11 cellular contexts compared by ENCODE assay signal in genomic region chr2:10814571-10815331, GRCh38. TPM values are rescaled to one million over a fixed set of nuclear protein-coding genes. Genes with fewer than 3 reads are reported as not detected.
DNase-seq lines count a peak whose midpoint lies in the region; ATAC-seq, FAIRE-seq and TF ChIP-seq lines count a peak whose summit lies in the region.
"Had no signal": no experiment of that assay in that cellular context is flagged by ENCODE, and none has a peak within 500 bp of the region (broad histone marks: within the 10 kb centered on the region; RNA-seq: fewer than 3 reads in every experiment).

No MANE protein-coding gene starts in this region.

- peaks cover 1% of the 10 kb centered on the region for H3K79me1 ChIP-seq in mesenchymal stem cell (replicated peaks; ENCODE audit: low read length, poor library complexity, severe bottlenecking)

- H3K79me2 ChIP-seq in HepG2 (ENCODE audit: insufficient read depth, low read length) = peaks cover 27% of the 10 kb centered on the region

- no peak overlapping the region for H2BK5ac ChIP-seq in mesenchymal stem cell (ENCODE audit: low read depth, low read length, poor library complexity, severe bottlenecking)

- no peak overlapping the region for H3K14ac ChIP-seq in mesenchymal stem cell (ENCODE audit: low read length in 2 of 2)

- H2BK120ac ChIP-seq in mesenchymal stem cell (ENCODE audit: low read depth, low read length) = no peak overlapping the region

- ATAC-seq in HepG2 (peak; percentile 18), right lobe of liver (no peak), HG03521 (IDR thresholded peaks at IDR 0.05; ENCODE audit: unreplicated experiment) (no peak), GM21786 (IDR thresholded peaks at IDR 0.05; ENCODE audit: unreplicated experiment) (no peak)

- CTCF ChIA-PET in HepG2 (lab: Yijun Ruan, JAX; ENCODE audit: low intra/inter-chr PET ratio, low total read pairs) = no interaction called here

- TF ChIP-seq EP300 in HepG2 (IDR thresholded peaks at IDR 0.05; ENCODE audit: low read depth in 2 of 2, low read length in 2 of 2) (no peak), HepG2 (CRISPR knock-in tag; IDR thresholded peaks at IDR 0.05; ENCODE audit: borderline replicate concordance) (no peak)

- H3K36me3 ChIP-seq in HepG2 (replicated peaks in 1 of 2; ENCODE audit: control insufficient read depth in 1 of 2, insufficient read depth in 2 of 2, low read length in 2 of 2) (no peaks in the 10 kb centered on the region), right lobe of liver (no peaks in the 10 kb centered on the region), mesenchymal stem cell (ENCODE audit: control insufficient read depth in 1 of 2, insufficient read depth in 2 of 2, low read depth in 1 of 2, low read length in 2 of 2) (no peaks in the 10 kb centered on the region)

- TF ChIP-seq POLR2A in HepG2 (IDR thresholded peaks at IDR 0.05; ENCODE audit: insufficient read depth in 1 of 2, low read depth in 2 of 2, low read length in 2 of 2) (no peak), right lobe of liver (IDR thresholded peaks at IDR 0.05) (no peak)

- peak overlapping the region; percentile 18 for H2AK5ac ChIP-seq in mesenchymal stem cell (ENCODE audit: low read length, severe bottlenecking)

- intact Hi-C loops in HepG2 (cut with micrococcal nuclease; ENCODE audit: unreplicated experiment) = no loop called here
- intact Hi-C loops in right lobe of liver (cut with DNase I) = no loop called here

- H3K4me3 ChIP-seq in HepG2 (replicated peaks in 1 of 3; ENCODE audit: insufficient read depth in 1 of 3, low read depth in 2 of 3, low read length in 3 of 3) = peak overlapping the region; percentile 31 to 70 (median 41)
- no peak overlapping the region for H3K4me3 ChIP-seq in right lobe of liver
- no peak overlapping the region for H3K4me3 ChIP-seq in mesenchymal stem cell (ENCODE audit: insufficient read depth in 1 of 2, low read depth in 1 of 2, low read length in 2 of 2)

- peak; percentile 86 for FAIRE-seq in HepG2 (lab: Jason Lieb, UNC)
- FAIRE-seq: TTC549 had no signal

- WGBS in HepG2 (ENCODE audit: low lambda C conversion rate) = 25% methylated on average over 14 of the region's 16 CpGs
- 55% methylated on average over 12 of the region's 16 CpGs for WGBS in right lobe of liver (ENCODE audit: insufficient coverage, low coverage, low lambda C conversion rate, missing lambda C conversion rate)
- WGBS in mesenchymal stem cell = 63% methylated on average over 16 of the region's 16 CpGs

- peak overlapping the region; percentile 57 for H3K9ac ChIP-seq in HepG2 (ENCODE audit: insufficient read depth, low read depth, low read length)
- H3K9ac ChIP-seq in mesenchymal stem cell (ENCODE audit: low read length) = peak overlapping the region; percentile 22

- in situ Hi-C loops in HepG2 (cut with HindIII; ENCODE audit: extremely low pct_ligation_motif_present, low pct_unique_long_range_greater_than_20kb) = no loop called here

- H4K20me1 ChIP-seq in HepG2 (ENCODE audit: insufficient read depth, low read length) = peaks cover 18% of the 10 kb centered on the region

- H3K4me1 ChIP-seq in HepG2 (ENCODE audit: insufficient read depth, low read length) = peaks cover 53% of the 10 kb centered on the region
- peaks cover 0 to 15% (median 7%) of the 10 kb centered on the region in 4 donors for H3K4me1 ChIP-seq in right lobe of liver
- H3K4me1 ChIP-seq in mesenchymal stem cell (ENCODE audit: control insufficient read depth, insufficient read depth, low read depth, low read length) = peaks cover 14% of the 10 kb centered on the region

- peak overlapping the region in 1 of 2 experiments; percentile 20 for H3K4ac ChIP-seq in mesenchymal stem cell (ENCODE audit: low read depth in 1 of 2, low read length in 2 of 2)

- H2BK12ac ChIP-seq in mesenchymal stem cell (ENCODE audit: low read length in 2 of 2) = no peak overlapping the region

- peak overlapping the region; percentile 98 for H4K8ac ChIP-seq in mesenchymal stem cell (ENCODE audit: low read length)

- BruUV-seq in HepG2 (replicated peaks; lab: Mats Ljungman, UMichigan) = no TSS peak

- peak overlapping the region; percentile 82 for H4K91ac ChIP-seq in mesenchymal stem cell (ENCODE audit: low read length)

- POLR2A ChIA-PET in HepG2 (lab: Yijun Ruan, JAX) = no interaction called here

- DNase-seq in HepG2 (ENCODE audit: low spot score) (peak; percentile 23), right lobe of liver (no peak), mesenchymal stem cell (no peak), SKM-1 (lab: John Stamatoyannopoulos, UW; ENCODE audit: unreplicated experiment) (no peak), A172 (ENCODE audit: low spot score) (no peak)
- DNase-seq: NCI-H1417 treated with DMSO at 0.1 percent for 48 hours; stimulated activated CD8-positive, alpha-beta memory T cell treated with anti-CD3 and anti-CD28 coated beads, Interleukin-4, amount 100 ng/mL, for 48 hours had no signal

- no peak overlapping the region for H2BK15ac ChIP-seq in mesenchymal stem cell (ENCODE audit: low read depth, poor library complexity, severe bottlenecking)

- no peaks in the 10 kb centered on the region for H3K9me3 ChIP-seq in HepG2 (ENCODE audit: low read length)
- H3K9me3 ChIP-seq in right lobe of liver = no peaks in the 10 kb centered on the region
- H3K9me3 ChIP-seq in mesenchymal stem cell (ENCODE audit: control insufficient read depth, low read length) = no peaks in the 10 kb centered on the region

- H3K27me3 ChIP-seq in HepG2 (ENCODE audit: control insufficient read depth in 1 of 2, insufficient read depth in 2 of 2, low read length in 2 of 2) (peaks cover 0 to 30% of the 10 kb centered on the region in 2 experiments; a peak in 3 of 5 replicates), right lobe of liver (no peaks in the 10 kb centered on the region), mesenchymal stem cell (ENCODE audit: control insufficient read depth in 1 of 2, insufficient read depth in 1 of 2, low read length in 2 of 2) (peaks cover 17 to 24% of the 10 kb centered on the region in 2 experiments)

- TF ChIP-seq CTCF in HepG2 (CRISPR knock-in tag; IDR thresholded peaks at IDR 0.05) = peak; percentile 57
- peak in 1 of 4 donors; percentile 18 for TF ChIP-seq CTCF in right lobe of liver (IDR thresholded peaks at IDR 0.05)
- peak; percentile 27; the same call in 1 of the 2 replicates for TF ChIP-seq CTCF in VCaP (conservative IDR thresholded peaks at IDR 0.05)

- H3K18ac ChIP-seq in mesenchymal stem cell (ENCODE audit: low read depth in 1 of 2, low read length in 2 of 2) = peak overlapping the region in 1 of 2 experiments; percentile 67

- H3K4me2 ChIP-seq in HepG2 (ENCODE audit: low read depth, low read length) (peak overlapping the region; percentile 94), mesenchymal stem cell (ENCODE audit: low read length, poor library complexity, severe bottlenecking) (no peak overlapping the region)

- no peak overlapping the region for H3K23ac ChIP-seq in mesenchymal stem cell (ENCODE audit: low read length in 2 of 2)

- peak overlapping the region; percentile 30 for H3K27ac ChIP-seq in HepG2 (ENCODE audit: extremely low read length, insufficient read depth, low read length)
- peak overlapping the region in 1 of 3 donors; percentile 1 for H3K27ac ChIP-seq in right lobe of liver
- H3K27ac ChIP-seq in VCaP = no peak overlapping the region
- H3K27ac ChIP-seq in mesenchymal stem cell (ENCODE audit: low read length, poor library complexity, severe bottlenecking) = no peak overlapping the region

- TF ChIP-seq RAD21 in HepG2 (CRISPR knock-in tag; IDR thresholded peaks at IDR 0.05) = no peak

- H2AFZ ChIP-seq in HepG2 (ENCODE audit: low read length) (peak overlapping the region; percentile 96), mesenchymal stem cell (ENCODE audit: low read depth, low read length) (peak overlapping the region; percentile 90)

TF ChIP-seq in HepG2, 621 proteins besides CTCF, POLR2A, EP300 and RAD21 (continues in another document):
- TF ChIP-seq PCBP2 (optimal IDR thresholded peaks at IDR 0.05; ENCODE audit: low read depth, low read length, poor library complexity, severe bottlenecking) = no peak

RNA-seq across cellular contexts. Expression of gene PDIA6, which starts 2.2 kb away (rescaled TPM):
- total RNA-seq in HepG2 (2016; rRNA removed; fragmentation: Illumina TruSeq; extraction: Trizol) = 318 and 642 TPM in 2 replicates
- total RNA-seq in HepG2 (2016; cell fraction: cytosol; rRNA removed; fragmentation: Illumina TruSeq; extraction: Trizol; ENCODE audit: low read depth) = 56.1 and 61.3 TPM in 2 replicates
- 300 and 675 TPM in 2 replicates for total RNA-seq in HepG2 (2016; cell fraction: insoluble cytoplasmic fraction; rRNA removed; fragmentation: Illumina TruSeq; extraction: Trizol)
- total RNA-seq in HepG2 (2016; cell fraction: membrane; rRNA removed; fragmentation: Illumina TruSeq; extraction: Trizol) = 124 and 135 TPM in 2 replicates
- 502 and 568 TPM in 2 replicates for total RNA-seq in HepG2 (2016; cell fraction: nucleus; rRNA removed; fragmentation: Illumina TruSeq; extraction: Trizol)
- polyA plus RNA-seq in HepG2 (2011; rRNA removed) = 418 and 586 TPM in 2 replicates
- polyA plus RNA-seq in HepG2 (2011; cell fraction: cytosol; rRNA removed) = 484 and 553 TPM in 2 replicates
- polyA plus RNA-seq in HepG2 (2011; cell fraction: nucleus; rRNA removed) = 135 and 158 TPM in 2 replicates
- 484 and 600 TPM in 2 replicates for polyA plus RNA-seq in HepG2 (2012)
- 61.3 and 65.3 TPM in 2 replicates for polyA plus RNA-seq in HepG2 (2016; cell fraction: cytosol; fragmentation: Illumina TruSeq; extraction: Trizol; ENCODE audit: low read depth)
- 289 and 301 TPM in 2 replicates for polyA plus RNA-seq in HepG2 (2016; cell fraction: insoluble cytoplasmic fraction; fragmentation: Illumina TruSeq; extraction: Trizol; ENCODE audit: low read depth)
- 102 and 106 TPM in 2 replicates for polyA plus RNA-seq in HepG2 (2016; cell fraction: membrane; fragmentation: Illumina TruSeq; extraction: Trizol; ENCODE audit: low read depth)
- 690 and 757 TPM in 2 replicates for polyA plus RNA-seq in HepG2 (2016; cell fraction: nucleus; fragmentation: Illumina TruSeq; extraction: Trizol; ENCODE audit: insufficient read depth, low read depth)
- polyA minus RNA-seq in HepG2 (2011; rRNA and poly(A)+ RNA removed; ENCODE audit: low replicate concordance) = 87.6 and 158 TPM in 2 replicates
- 230 and 245 TPM in 2 replicates for polyA minus RNA-seq in HepG2 (2011; cell fraction: cytosol; rRNA and poly(A)+ RNA removed)
- 115 and 127 TPM in 2 replicates for polyA minus RNA-seq in HepG2 (2011; cell fraction: nucleus; rRNA and poly(A)+ RNA removed)
- total RNA-seq in right lobe of liver = 100 to 1,000 TPM; 141 to 232 (median 191) TPM
- polyA plus RNA-seq in mesenchymal stem cell (2013, experiment 1 of 2) = 406 TPM
- polyA plus RNA-seq in mesenchymal stem cell (2013, experiment 2 of 2) = 415 TPM
- 418 and 492 TPM in 2 replicates for total RNA-seq in A172 (2014; rRNA removed; shearing (Covaris generic))

Comparison
In these comparisons a context has a peak if more than half of its experiments do, and no peak if none do; other contexts are left out.
1. H3K4me3 ChIP-seq: peak in HepG2 (3 of 3); none in right lobe of liver (0 of 3) and mesenchymal stem cell (0 of 2).